Comparison of ENCODE assay signal across 1 cellular context in the genomic region with DNA sequence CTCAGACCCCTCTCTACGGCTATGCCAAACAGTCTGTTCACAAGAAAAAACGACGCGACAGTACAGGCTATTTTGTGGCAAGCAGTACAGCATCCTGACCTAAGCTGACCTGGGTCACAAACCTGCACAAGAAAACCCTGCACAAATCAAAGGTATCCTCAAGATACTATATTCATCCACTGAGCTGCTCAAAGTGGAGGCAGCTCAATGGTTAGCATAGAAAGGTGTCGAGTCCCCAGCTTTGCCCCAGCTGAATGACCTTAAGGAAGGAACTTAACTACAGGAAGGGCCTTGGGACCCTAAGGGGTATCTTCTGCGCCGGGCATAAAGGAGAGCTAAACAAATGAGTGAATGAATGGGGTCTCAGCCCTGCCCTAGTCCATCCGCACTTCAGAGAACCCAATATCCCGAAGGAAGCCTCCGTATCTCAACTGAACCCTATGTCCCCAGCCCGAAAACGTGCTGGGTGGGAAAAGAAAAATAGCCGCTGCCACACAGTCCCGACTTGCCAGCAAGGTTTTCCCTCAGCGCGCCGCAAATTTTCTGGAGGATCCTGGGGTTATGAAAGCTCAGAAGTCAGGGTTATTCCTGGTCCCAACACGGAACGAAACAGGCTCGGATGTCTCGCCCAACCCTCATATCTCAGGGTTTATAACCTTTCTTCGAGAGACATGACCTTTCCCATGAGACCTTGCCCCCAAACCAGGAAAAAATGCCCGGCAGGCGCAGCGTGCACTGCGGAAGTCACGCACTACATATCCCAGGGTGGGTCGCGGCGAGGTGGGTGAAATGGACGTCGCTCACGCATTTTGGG.
A peak's percentile ranks its signal among the peaks of the same experiment; 100 is the strongest.
TF ChIP-seq lines count a peak whose summit lies in the region.

A gene with protein sequence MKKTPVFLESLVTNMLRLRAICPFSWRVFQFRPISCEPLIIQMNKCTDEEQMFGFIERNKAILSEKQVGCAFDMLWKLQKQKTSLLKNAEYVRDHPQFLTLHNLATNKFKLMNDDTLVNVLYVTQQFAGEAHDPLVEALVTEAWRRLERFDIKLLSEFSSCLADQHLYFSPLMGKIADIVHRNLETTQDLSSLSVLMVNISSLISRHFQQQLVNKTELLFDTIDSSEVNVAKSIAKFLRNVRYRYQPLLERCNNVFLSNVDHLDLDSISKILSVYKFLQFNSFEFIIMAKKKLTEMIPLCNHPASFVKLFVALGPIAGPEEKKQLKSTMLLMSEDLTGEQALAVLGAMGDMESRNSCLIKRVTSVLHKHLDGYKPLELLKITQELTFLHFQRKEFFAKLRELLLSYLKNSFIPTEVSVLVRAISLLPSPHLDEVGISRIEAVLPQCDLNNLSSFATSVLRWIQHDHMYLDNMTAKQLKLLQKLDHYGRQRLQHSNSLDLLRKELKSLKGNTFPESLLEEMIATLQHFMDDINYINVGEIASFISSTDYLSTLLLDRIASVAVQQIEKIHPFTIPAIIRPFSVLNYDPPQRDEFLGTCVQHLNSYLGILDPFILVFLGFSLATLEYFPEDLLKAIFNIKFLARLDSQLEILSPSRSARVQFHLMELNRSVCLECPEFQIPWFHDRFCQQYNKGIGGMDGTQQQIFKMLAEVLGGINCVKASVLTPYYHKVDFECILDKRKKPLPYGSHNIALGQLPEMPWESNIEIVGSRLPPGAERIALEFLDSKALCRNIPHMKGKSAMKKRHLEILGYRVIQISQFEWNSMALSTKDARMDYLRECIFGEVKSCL (minus strand): TSS at position 706 of the 814 bp plus-strand sequence. CDS start 1,836 bp downstream, outside the sequence.

TF ChIP-seq in HepG2, 621 proteins besides CTCF, POLR2A, EP300 and RAD21 (continued from another document and continues in another):
- TF ChIP-seq, protein P1, sequence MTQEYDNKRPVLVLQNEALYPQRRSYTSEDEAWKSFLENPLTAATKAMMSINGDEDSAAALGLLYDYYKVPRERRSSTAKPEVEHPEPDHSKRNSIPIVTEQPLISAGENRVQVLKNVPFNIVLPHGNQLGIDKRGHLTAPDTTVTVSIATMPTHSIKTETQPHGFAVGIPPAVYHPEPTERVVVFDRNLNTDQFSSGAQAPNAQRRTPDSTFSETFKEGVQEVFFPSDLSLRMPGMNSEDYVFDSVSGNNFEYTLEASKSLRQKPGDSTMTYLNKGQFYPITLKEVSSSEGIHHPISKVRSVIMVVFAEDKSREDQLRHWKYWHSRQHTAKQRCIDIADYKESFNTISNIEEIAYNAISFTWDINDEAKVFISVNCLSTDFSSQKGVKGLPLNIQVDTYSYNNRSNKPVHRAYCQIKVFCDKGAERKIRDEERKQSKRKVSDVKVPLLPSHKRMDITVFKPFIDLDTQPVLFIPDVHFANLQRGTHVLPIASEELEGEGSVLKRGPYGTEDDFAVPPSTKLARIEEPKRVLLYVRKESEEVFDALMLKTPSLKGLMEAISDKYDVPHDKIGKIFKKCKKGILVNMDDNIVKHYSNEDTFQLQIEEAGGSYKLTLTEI (CRISPR knock-in tag; conservative IDR thresholded peaks at IDR 0.05), result no peak
- 0 out of 2 replicates have a peak, but pooled peaks have one; percentile 51 for TF ChIP-seq SNAPC2 (CRISPR knock-in tag; IDR thresholded peaks at IDR 0.05)
- TF ChIP-seq, protein P2, sequence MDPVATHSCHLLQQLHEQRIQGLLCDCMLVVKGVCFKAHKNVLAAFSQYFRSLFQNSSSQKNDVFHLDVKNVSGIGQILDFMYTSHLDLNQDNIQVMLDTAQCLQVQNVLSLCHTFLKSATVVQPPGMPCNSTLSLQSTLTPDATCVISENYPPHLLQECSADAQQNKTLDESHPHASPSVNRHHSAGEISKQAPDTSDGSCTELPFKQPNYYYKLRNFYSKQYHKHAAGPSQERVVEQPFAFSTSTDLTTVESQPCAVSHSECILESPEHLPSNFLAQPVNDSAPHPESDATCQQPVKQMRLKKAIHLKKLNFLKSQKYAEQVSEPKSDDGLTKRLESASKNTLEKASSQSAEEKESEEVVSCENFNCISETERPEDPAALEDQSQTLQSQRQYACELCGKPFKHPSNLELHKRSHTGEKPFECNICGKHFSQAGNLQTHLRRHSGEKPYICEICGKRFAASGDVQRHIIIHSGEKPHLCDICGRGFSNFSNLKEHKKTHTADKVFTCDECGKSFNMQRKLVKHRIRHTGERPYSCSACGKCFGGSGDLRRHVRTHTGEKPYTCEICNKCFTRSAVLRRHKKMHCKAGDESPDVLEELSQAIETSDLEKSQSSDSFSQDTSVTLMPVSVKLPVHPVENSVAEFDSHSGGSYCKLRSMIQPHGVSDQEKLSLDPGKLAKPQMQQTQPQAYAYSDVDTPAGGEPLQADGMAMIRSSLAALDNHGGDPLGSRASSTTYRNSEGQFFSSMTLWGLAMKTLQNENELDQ (CRISPR knock-in tag; IDR thresholded peaks at IDR 0.05; ENCODE audit: borderline replicate concordance), result peak; percentile 31; the same call in 1 of the 2 replicates
- peak; percentile 93; the same call in 1 of the 2 replicates for TF ChIP-seq SMYD3 (CRISPR knock-in tag; IDR thresholded peaks at IDR 0.05)
- peak; percentile 91 for TF ChIP-seq CREB1 (IDR thresholded peaks at IDR 0.05)
- TF ChIP-seq CREB1 (CRISPR knock-in tag; IDR thresholded peaks at IDR 0.05), result peak; percentile 98
- peak; percentile 83; the same call in 1 of the 2 replicates for TF ChIP-seq RFXANK (CRISPR knock-in tag; IDR thresholded peaks at IDR 0.05)
- TF ChIP-seq WIZ (CRISPR knock-in tag; IDR thresholded peaks at IDR 0.05), result no peak
- peak; percentile 97 for TF ChIP-seq HNF4A (CRISPR knock-in tag; IDR thresholded peaks at IDR 0.05)
- TF ChIP-seq, protein P3, sequence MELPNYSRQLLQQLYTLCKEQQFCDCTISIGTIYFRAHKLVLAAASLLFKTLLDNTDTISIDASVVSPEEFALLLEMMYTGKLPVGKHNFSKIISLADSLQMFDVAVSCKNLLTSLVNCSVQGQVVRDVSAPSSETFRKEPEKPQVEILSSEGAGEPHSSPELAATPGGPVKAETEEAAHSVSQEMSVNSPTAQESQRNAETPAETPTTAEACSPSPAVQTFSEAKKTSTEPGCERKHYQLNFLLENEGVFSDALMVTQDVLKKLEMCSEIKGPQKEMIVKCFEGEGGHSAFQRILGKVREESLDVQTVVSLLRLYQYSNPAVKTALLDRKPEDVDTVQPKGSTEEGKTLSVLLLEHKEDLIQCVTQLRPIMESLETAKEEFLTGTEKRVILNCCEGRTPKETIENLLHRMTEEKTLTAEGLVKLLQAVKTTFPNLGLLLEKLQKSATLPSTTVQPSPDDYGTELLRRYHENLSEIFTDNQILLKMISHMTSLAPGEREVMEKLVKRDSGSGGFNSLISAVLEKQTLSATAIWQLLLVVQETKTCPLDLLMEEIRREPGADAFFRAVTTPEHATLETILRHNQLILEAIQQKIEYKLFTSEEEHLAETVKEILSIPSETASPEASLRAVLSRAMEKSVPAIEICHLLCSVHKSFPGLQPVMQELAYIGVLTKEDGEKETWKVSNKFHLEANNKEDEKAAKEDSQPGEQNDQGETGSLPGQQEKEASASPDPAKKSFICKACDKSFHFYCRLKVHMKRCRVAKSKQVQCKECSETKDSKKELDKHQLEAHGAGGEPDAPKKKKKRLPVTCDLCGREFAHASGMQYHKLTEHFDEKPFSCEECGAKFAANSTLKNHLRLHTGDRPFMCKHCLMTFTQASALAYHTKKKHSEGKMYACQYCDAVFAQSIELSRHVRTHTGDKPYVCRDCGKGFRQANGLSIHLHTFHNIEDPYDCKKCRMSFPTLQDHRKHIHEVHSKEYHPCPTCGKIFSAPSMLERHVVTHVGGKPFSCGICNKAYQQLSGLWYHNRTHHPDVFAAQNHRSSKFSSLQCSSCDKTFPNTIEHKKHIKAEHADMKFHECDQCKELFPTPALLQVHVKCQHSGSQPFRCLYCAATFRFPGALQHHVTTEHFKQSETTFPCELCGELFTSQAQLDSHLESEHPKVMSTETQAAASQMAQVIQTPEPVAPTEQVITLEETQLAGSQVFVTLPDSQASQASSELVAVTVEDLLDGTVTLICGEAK (IDR thresholded peaks at IDR 0.05), result no peak
- TF ChIP-seq, protein P3 (CRISPR knock-in tag; IDR thresholded peaks at IDR 0.05), result peak; percentile 70; the same call in 1 of the 2 replicates
- TF ChIP-seq HMG20B (CRISPR knock-in tag; conservative IDR thresholded peaks at IDR 0.05), result peak; percentile 59; the same call in 1 of the 2 replicates
- no peak for TF ChIP-seq ATF7 (IDR thresholded peaks at IDR 0.05)
- no peak for TF ChIP-seq ATF7 (CRISPR knock-in tag; IDR thresholded peaks at IDR 0.05)
- TF ChIP-seq ARNTL (CRISPR knock-in tag; IDR thresholded peaks at IDR 0.05), result peak; percentile 68; the same call in 1 of the 2 replicates
- TF ChIP-seq ZNF564 (CRISPR knock-in tag; IDR thresholded peaks at IDR 0.05), result no peak
- TF ChIP-seq ZKSCAN8 (CRISPR knock-in tag; IDR thresholded peaks at IDR 0.05; ENCODE audit: borderline replicate concordance), result peak; percentile 83
- no peak for TF ChIP-seq ZNF674 (CRISPR knock-in tag; IDR thresholded peaks at IDR 0.05; ENCODE audit: low read depth)
- TF ChIP-seq, protein P4, sequence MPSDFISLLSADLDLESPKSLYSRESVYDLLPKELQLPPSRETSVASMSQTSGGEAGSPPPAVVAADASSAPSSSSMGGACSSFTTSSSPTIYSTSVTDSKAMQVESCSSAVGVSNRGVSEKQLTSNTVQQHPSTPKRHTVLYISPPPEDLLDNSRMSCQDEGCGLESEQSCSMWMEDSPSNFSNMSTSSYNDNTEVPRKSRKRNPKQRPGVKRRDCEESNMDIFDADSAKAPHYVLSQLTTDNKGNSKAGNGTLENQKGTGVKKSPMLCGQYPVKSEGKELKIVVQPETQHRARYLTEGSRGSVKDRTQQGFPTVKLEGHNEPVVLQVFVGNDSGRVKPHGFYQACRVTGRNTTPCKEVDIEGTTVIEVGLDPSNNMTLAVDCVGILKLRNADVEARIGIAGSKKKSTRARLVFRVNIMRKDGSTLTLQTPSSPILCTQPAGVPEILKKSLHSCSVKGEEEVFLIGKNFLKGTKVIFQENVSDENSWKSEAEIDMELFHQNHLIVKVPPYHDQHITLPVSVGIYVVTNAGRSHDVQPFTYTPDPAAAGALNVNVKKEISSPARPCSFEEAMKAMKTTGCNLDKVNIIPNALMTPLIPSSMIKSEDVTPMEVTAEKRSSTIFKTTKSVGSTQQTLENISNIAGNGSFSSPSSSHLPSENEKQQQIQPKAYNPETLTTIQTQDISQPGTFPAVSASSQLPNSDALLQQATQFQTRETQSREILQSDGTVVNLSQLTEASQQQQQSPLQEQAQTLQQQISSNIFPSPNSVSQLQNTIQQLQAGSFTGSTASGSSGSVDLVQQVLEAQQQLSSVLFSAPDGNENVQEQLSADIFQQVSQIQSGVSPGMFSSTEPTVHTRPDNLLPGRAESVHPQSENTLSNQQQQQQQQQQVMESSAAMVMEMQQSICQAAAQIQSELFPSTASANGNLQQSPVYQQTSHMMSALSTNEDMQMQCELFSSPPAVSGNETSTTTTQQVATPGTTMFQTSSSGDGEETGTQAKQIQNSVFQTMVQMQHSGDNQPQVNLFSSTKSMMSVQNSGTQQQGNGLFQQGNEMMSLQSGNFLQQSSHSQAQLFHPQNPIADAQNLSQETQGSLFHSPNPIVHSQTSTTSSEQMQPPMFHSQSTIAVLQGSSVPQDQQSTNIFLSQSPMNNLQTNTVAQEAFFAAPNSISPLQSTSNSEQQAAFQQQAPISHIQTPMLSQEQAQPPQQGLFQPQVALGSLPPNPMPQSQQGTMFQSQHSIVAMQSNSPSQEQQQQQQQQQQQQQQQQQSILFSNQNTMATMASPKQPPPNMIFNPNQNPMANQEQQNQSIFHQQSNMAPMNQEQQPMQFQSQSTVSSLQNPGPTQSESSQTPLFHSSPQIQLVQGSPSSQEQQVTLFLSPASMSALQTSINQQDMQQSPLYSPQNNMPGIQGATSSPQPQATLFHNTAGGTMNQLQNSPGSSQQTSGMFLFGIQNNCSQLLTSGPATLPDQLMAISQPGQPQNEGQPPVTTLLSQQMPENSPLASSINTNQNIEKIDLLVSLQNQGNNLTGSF (CRISPR knock-in tag; IDR thresholded peaks at IDR 0.05), result peak; percentile 50; the same call in 1 of the 2 replicates
